8 cellular contexts compared by ENCODE assay signal in genomic region chr1:116878804-116879477, GRCh38. TPM values are rescaled to one million over a fixed set of nuclear protein-coding genes. Genes with fewer than 3 reads are reported as not detected.
DNase-seq lines count a peak whose midpoint lies in the region; ATAC-seq, FAIRE-seq and TF ChIP-seq lines count a peak whose summit lies in the region.

No MANE protein-coding gene starts in this region.

- DNase-seq in AG20443 (ENCODE audit: low spot score): peak; percentile 32
- peak; percentile 87 for DNase-seq in LHCN-M2 (ENCODE audit: low read depth)
- peak; percentile 92 to 94 for DNase-seq in SHP77 (lab: John Stamatoyannopoulos, UW)
- peak; percentile 43 for DNase-seq in fibroblast of mammary gland (ENCODE audit: low read depth)
- DNase-seq in H54 (ENCODE audit: insufficient read length, low spot score): no peak
- DNase-seq in mesenteric fat pad (ENCODE audit: low spot score): no peak

- H3K36me3 ChIP-seq in neuron (ENCODE audit: insufficient read depth, low read length): no peaks in the 10 kb centered on the region

- no peaks in the 10 kb centered on the region for H3K27me3 ChIP-seq in neuron (ENCODE audit: insufficient read depth, low read length)

- no peak for TF ChIP-seq CTCF in fibroblast of mammary gland (conservative IDR thresholded peaks at IDR 0.05; ENCODE audit: control insufficient read depth, insufficient read depth, low read depth, low read length)

- TF ChIP-seq POLR2A in H54 (IDR thresholded peaks at IDR 0.05; ENCODE audit: low read depth, low read length): no peak

- no peaks in the 10 kb centered on the region for H3K9me3 ChIP-seq in neuron (ENCODE audit: low read length)

- peak; percentile 67 for ATAC-seq in GM18909 (IDR thresholded peaks at IDR 0.05; ENCODE audit: poor library complexity, unreplicated experiment)

- H2AFZ ChIP-seq in neuron (ENCODE audit: low read depth, low read length): peak overlapping the region; percentile 6

- peak overlapping the region; percentile 8 for H3K4me3 ChIP-seq in fibroblast of mammary gland (ENCODE audit: control insufficient read depth, low read depth, low read length)
- H3K4me3 ChIP-seq in neuron (ENCODE audit: low read length): peak overlapping the region; percentile 32

- H3K4me1 ChIP-seq in neuron (ENCODE audit: insufficient read depth, low read length): peaks cover 26% of the 10 kb centered on the region

- no peak for FAIRE-seq in H54 (lab: Jason Lieb, UNC)

RNA-seq across cellular contexts. Expression of gene PTGFRN, which starts 30.8 kb away (rescaled TPM):
- total RNA-seq in LHCN-M2 (2014; rRNA removed): 60.0 and 61.7 TPM in 2 replicates
- 29.1 TPM for polyA plus RNA-seq in LHCN-M2 (2012)
- 24.0 TPM for total RNA-seq in mesenteric fat pad

Comparison
In these comparisons a context has a peak if more than half of its experiments do, and no peak if none do; other contexts are left out.
1. DNase-seq: peak in AG20443 (single experiment), LHCN-M2 (single experiment), SHP77 (2 of 2) and fibroblast of mammary gland (single experiment); none in H54 (single experiment) and mesenteric fat pad (single experiment).